ENCODE assay signal across 9 cellular contexts in the genomic region with DNA sequence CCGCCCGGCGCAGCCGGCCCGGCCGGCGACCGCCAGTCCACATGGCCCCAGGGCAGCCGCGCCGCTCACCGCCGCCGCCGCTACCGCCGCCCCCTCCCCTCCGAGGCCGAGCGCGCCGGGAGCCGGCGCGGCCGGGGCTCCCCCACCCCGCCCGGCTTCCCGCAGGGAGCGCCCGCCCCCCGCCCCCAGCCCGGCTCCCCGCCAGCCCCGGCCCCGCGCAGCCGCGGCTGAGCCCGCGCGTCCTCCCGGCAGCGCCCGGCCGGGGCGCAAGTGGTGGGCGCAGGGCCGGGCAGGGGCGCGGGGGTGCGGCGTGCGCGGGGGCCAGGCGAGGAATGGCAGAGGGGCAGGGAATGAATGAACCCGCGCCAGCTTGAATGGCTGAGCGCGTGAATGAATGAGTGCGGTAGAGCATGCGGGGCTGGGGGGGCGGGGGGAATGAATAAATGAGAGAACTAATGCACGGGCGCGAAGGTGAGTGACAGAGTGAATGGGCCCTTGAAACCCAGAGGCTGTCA. TPM values are rescaled to one million over a fixed set of nuclear protein-coding genes. Genes with fewer than 3 reads are reported as not detected.
DNase-seq lines count a peak whose midpoint lies in the region; ATAC-seq and TF ChIP-seq lines count a peak whose summit lies in the region.
"Had no signal": no experiment of that assay in that cellular context is flagged by ENCODE, and none has a peak within 500 bp of the region (broad histone marks: within the 10 kb centered on the region; RNA-seq: fewer than 3 reads in every experiment).

A gene with protein sequence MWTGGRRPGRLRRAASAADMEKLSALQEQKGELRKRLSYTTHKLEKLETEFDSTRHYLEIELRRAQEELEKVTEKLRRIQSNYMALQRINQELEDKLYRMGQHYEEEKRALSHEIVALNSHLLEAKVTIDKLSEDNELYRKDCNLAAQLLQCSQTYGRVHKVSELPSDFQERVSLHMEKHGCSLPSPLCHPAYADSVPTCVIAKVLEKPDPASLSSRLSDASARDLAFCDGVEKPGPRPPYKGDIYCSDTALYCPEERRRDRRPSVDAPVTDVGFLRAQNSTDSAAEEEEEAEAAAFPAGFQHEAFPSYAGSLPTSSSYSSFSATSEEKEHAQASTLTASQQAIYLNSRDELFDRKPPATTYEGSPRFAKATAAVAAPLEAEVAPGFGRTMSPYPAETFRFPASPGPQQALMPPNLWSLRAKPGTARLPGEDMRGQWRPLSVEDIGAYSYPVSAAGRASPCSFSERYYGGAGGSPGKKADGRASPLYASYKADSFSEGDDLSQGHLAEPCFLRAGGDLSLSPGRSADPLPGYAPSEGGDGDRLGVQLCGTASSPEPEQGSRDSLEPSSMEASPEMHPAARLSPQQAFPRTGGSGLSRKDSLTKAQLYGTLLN (minus strand): TSS at position 170 of the 515 bp plus-strand sequence. CDS start 127 bp downstream, at position 43.

- ATAC-seq in HG03280 (IDR thresholded peaks at IDR 0.05; ENCODE audit: unreplicated experiment) = no peak

- TF ChIP-seq CTCF in astrocyte of the cerebellum (IDR thresholded peaks at IDR 0.05; ENCODE audit: low read depth, low read length, missing control alignments) = no peak
- no peak for TF ChIP-seq CTCF in suprapubic skin (IDR thresholded peaks at IDR 0.05)

- H3K9me3 ChIP-seq in suprapubic skin = no peaks in the 10 kb centered on the region
- H3K9me3 ChIP-seq: adrenal gland had no signal

- peaks cover 15% of the 10 kb centered on the region for H3K4me1 ChIP-seq in suprapubic skin

- DNase-seq in activated CD4-positive, CD25-positive, alpha-beta regulatory T cell treated with anti-CD3 and anti-CD28 coated beads, Interleukin-2, amount 50 U/mL, for 72 hours = peak; percentile 24
- no peak for DNase-seq in activated CD4-positive, CD25-positive, alpha-beta regulatory T cell (lab: John Stamatoyannopoulos, UW)
- no peak for DNase-seq in astrocyte of the cerebellum (ENCODE audit: low read depth)
- peak; percentile 36 for DNase-seq in left kidney (ENCODE audit: low read depth, low spot score)
- DNase-seq in suprapubic skin (ENCODE audit: low spot score in 2 of 2) = peak in 1 of 2 donors; percentile 19
- DNase-seq in stimulated activated CD4-positive, alpha-beta T cell treated with anti-CD3 and anti-CD28 coated beads, Interleukin-12 subunit alpha, Interleukin-12 subunit beta, amount 100 ng/mL, for 4 hours = no peak
- no peak for DNase-seq in stimulated activated CD4-positive, alpha-beta T cell treated with anti-CD3 and anti-CD28 coated beads, Interleukin-4, amount 100 ng/mL, for 1 hour

- in situ Hi-C loops in astrocyte of the cerebellum (cut with HindIII; ENCODE audit: low sequenced_read_pairs) = no loop called here

- no peak within 1 kb of the TSS for H3K27ac ChIP-seq in suprapubic skin

- H3K36me3 ChIP-seq in suprapubic skin = no peaks in the 10 kb centered on the region
- H3K36me3 ChIP-seq: adrenal gland had no signal

- H3K27me3 ChIP-seq in suprapubic skin = peaks cover 52% of the 10 kb centered on the region

- TF ChIP-seq POLR2A in suprapubic skin (IDR thresholded peaks at IDR 0.05) = no peak

- TF ChIP-seq EP300 in suprapubic skin (IDR thresholded peaks at IDR 0.05) = no peak

- H3K4me3 ChIP-seq in astrocyte of the cerebellum (ENCODE audit: low read depth, low read length) (peak within 1 kb of the TSS; percentile 47), suprapubic skin (peak within 1 kb of the TSS; percentile 67)

- 13% methylated on average over 9 of the region's 66 CpGs for WGBS in suprapubic skin

RNA-seq across cellular contexts. Expression of the gene that starts here (rescaled TPM):
- 1 to 10 TPM in 2 of 4 donors, under 1 TPM in 2; 0.68 to 2.8 (median 1.1) TPM for total RNA-seq in suprapubic skin

Comparison
In these comparisons a context has a peak if more than half of its experiments do, and no peak if none do; other contexts are left out.
1. DNase-seq: peak in activated CD4-positive, CD25-positive, alpha-beta regulatory T cell treated with anti-CD3 and anti-CD28 coated beads, Interleukin-2, amount 50 U/mL, for 72 hours (single experiment) and left kidney (single experiment); none in activated CD4-positive, CD25-positive, alpha-beta regulatory T cell (0 of 4), astrocyte of the cerebellum (single experiment), stimulated activated CD4-positive, alpha-beta T cell treated with anti-CD3 and anti-CD28 coated beads, Interleukin-12 subunit alpha, Interleukin-12 subunit beta, amount 100 ng/mL, for 4 hours (single experiment) and stimulated activated CD4-positive, alpha-beta T cell treated with anti-CD3 and anti-CD28 coated beads, Interleukin-4, amount 100 ng/mL, for 1 hour (single experiment).